1 cellular context compared by ENCODE assay signal in the genomic region with DNA sequence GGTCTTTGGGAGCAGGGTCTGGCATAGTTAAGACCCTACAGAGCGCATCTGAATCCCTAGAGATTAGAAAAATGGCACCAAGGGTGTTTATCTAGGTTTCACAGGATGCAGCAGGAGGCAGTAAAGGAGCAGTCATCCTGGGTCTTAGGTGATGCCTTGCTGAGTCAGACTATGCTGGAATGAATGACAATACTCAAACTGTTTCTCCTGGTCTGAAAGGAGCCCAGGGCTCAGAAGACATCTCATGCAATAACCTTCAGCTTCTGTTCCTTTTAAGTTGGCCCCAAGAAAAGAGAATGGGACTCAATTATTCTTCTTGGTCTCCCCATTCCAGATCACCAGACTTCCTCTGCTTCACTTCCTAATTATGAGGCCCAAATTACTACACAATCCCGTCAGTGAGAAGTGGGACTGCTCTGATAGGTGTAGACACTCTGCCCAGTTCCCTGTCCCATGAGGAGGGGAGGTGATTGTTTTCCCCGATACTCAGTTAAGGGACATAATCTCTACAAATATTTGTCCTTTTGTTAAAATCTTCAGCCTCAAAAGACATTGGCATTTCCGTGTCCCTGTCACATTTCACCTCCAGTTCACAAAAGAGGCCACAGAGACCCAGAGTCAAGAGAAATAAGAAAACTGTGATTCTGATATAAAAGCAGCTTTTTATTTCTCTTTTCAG.
TF ChIP-seq lines count a peak whose summit lies in the region.

No MANE protein-coding gene starts in this region.

TF ChIP-seq in GM12878, 131 proteins besides CTCF, POLR2A, EP300 and RAD21:
- no peak for TF ChIP-seq FOS (IDR thresholded peaks at IDR 0.05; ENCODE audit: borderline replicate concordance, extremely low read depth, insufficient read length)
- peak; percentile 1 for TF ChIP-seq MEF2B (IDR thresholded peaks at IDR 0.05; ENCODE audit: partially characterized antibody, poor library complexity, severe bottlenecking)
TF ChIP-seq in GM12878: peak in this region for 1.
